Comparison of ENCODE assay signal across 16 cellular contexts in genomic region chr3:12932754-12933153, GRCh38.
A peak's percentile ranks its signal among the peaks of the same experiment; 100 is the strongest.
DNase-seq lines count a peak whose midpoint lies in the region; ATAC-seq and TF ChIP-seq lines count a peak whose summit lies in the region.
"Had no signal": no experiment of that assay in that cellular context is flagged by ENCODE, and none has a peak within 500 bp of the region (broad histone marks: within the 10 kb centered on the region; RNA-seq: fewer than 3 reads in every experiment).

No MANE protein-coding gene starts in this region.

- DNase-seq in coronary artery (ENCODE audit: low spot score): no peak
- no peak for DNase-seq in psoas muscle
- no peak for DNase-seq in NCI-H1417 treated with DMSO at 0.1 percent for 48 hours (lab: John Stamatoyannopoulos, UW)
- DNase-seq in kidney glomerular epithelial cell (lab: John Stamatoyannopoulos, UW): no peak
- no peak for DNase-seq in amniotic stem cell (lab: John Stamatoyannopoulos, UW)
- DNase-seq: BE2C; CD8-positive, alpha-beta memory T cell; MG63; NCI-H1092 treated with DMSO at 0.1 percent for 48 hours; NCI-H1694 treated with DMSO at 0.1 percent for 48 hours; NCI-H748 treated with DMSO at 0.1 percent for 48 hours had no signal

- H3K9me3 ChIP-seq in BLaER1 (no peaks in the 10 kb centered on the region), psoas muscle (no peaks in the 10 kb centered on the region)
- H3K9me3 ChIP-seq in BLaER1 treated with 17β-estradiol and CSF1 and Interleukin-3, amounts not matched to agents 10 nM and 100 nM (replicated peaks in 1 of 11): no peaks in the 10 kb centered on the region
- H3K9me3 ChIP-seq: BE2C, HAP-1, MG63 had no signal

- no peak overlapping the region for H3K4me3 ChIP-seq in BLaER1
- H3K4me3 ChIP-seq in BLaER1 treated with 17β-estradiol and CSF1 and Interleukin-3, amounts not matched to agents 10 nM and 100 nM: no peak overlapping the region
- peak overlapping the region; percentile 22 for H3K4me3 ChIP-seq in coronary artery
- no peak overlapping the region for H3K4me3 ChIP-seq in psoas muscle
- H3K4me3 ChIP-seq: HAP-1, MG63 had no signal

- WGBS in psoas muscle, 3 donors: 24 to 52% (median 30%) methylated on average over 13 of the region's 13 CpGs

- intact Hi-C loops in psoas muscle (cut with DNase I): loop anchor here (5.0 kb wide), 2 partner anchors 35 to 50 kb away; no protein-coding TSS in a partner anchor

- peaks cover 100% of the 10 kb centered on the region for H4K20me1 ChIP-seq in BLaER1
- peaks cover 87 to 100% (median 99%) of the 10 kb centered on the region in 11 experiments for H4K20me1 ChIP-seq in BLaER1 treated with 17β-estradiol and CSF1 and Interleukin-3, amounts not matched to agents 10 nM and 100 nM

- H3K4me1 ChIP-seq in BLaER1 (peaks cover 99% of the 10 kb centered on the region), psoas muscle (peaks cover 60% of the 10 kb centered on the region)
- peaks cover 27 to 98% (median 80%) of the 10 kb centered on the region in 10 experiments for H3K4me1 ChIP-seq in BLaER1 treated with 17β-estradiol and CSF1 and Interleukin-3, amounts not matched to agents 10 nM and 100 nM
- H3K4me1 ChIP-seq: BE2C, HAP-1 had no signal

- H3K36me3 ChIP-seq in BLaER1: peaks cover 100% of the 10 kb centered on the region
- peaks cover 35 to 100% (median 93%) of the 10 kb centered on the region in 11 experiments for H3K36me3 ChIP-seq in BLaER1 treated with 17β-estradiol and CSF1 and Interleukin-3, amounts not matched to agents 10 nM and 100 nM
- H3K36me3 ChIP-seq in psoas muscle (ENCODE audit: insufficient read depth in 1 of 2, low read depth in 1 of 2): peaks cover 0 to 19% of the 10 kb centered on the region in 2 donors
- H3K36me3 ChIP-seq: MG63 had no signal

- H3K27ac ChIP-seq in BLaER1: 0 out of 2 replicates have a peak overlapping the region, but pooled peaks have one; percentile 14
- H3K27ac ChIP-seq in BLaER1 treated with 17β-estradiol and CSF1 and Interleukin-3, amounts not matched to agents 10 nM and 100 nM: peak overlapping the region in 4 of 11 experiments; percentile 5 to 26 (median 12); a peak in 2 of 22 replicates
- H3K27ac ChIP-seq in coronary artery: peak overlapping the region; percentile 90 to 97
- peak overlapping the region; percentile 91 for H3K27ac ChIP-seq in psoas muscle
- H3K27ac ChIP-seq: KMS-11 had no signal

- H3K4me2 ChIP-seq in BLaER1: peak overlapping the region; percentile 87
- H3K4me2 ChIP-seq in BLaER1 treated with 17β-estradiol and CSF1 and Interleukin-3, amounts not matched to agents 10 nM and 100 nM: peak overlapping the region in 9 of 11 experiments; percentile 38 to 93 (median 87); a peak in 16 of 22 replicates
- H3K4me2 ChIP-seq: KMS-11 had no signal

- peak overlapping the region; percentile 25; the same call in 1 of the 2 replicates for H3K9ac ChIP-seq in BLaER1
- H3K9ac ChIP-seq in BLaER1 treated with 17β-estradiol and CSF1 and Interleukin-3, amounts not matched to agents 10 nM and 100 nM: peak overlapping the region in 7 of 11 experiments; percentile 10 to 60 (median 38); a peak in 7 of 22 replicates
- H3K9ac ChIP-seq: KMS-11 had no signal

- peak in 1 of 4 donors; percentile 11 for ATAC-seq in psoas muscle
- ATAC-seq: HepG2 had no signal

- H3K27me3 ChIP-seq in BLaER1 (no peaks in the 10 kb centered on the region), psoas muscle (ENCODE audit: insufficient read depth in 3 of 3, low read length in 2 of 3) (no peaks in the 10 kb centered on the region)
- no peaks in the 10 kb centered on the region for H3K27me3 ChIP-seq in BLaER1 treated with 17β-estradiol and CSF1 and Interleukin-3, amounts not matched to agents 10 nM and 100 nM
- H3K27me3 ChIP-seq: BE2C, MG63 had no signal

- TF ChIP-seq CTCF in coronary artery (IDR thresholded peaks at IDR 0.05): no peak
- no peak for TF ChIP-seq CTCF in psoas muscle (IDR thresholded peaks at IDR 0.05)
